In the genomic region with DNA sequence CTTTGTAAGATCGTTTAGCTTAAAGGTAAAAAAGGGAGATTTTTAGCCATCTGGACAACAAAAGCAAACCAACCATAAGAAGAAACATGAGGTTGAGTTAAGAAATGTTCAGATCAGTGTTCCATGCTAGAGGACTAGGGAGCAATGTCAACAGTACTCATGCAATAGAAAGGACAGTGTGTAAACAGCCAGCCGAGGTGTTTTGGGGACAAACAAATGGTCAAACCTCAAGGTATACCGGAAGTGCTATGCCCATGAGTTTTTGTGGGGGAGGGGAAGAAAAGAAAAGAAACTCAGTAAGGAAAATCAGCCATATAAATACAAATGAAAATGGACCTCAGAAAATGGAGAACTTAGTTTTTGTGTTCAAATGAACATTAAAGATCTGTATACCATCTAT, we compare ENCODE assay signal across 35 cellular contexts.
"Had no signal": no experiment of that assay in that cellular context is flagged by ENCODE, and none has a peak within 500 bp of the region (broad histone marks: within the 10 kb centered on the region; RNA-seq: fewer than 3 reads in every experiment).

No MANE protein-coding gene starts in this region.

- H2AFZ ChIP-seq: PC-9 had no signal

- H3K4me2 ChIP-seq: PC-9 had no signal

- DNase-seq: activated B cell treated with CpG ODN at 0.5 μM for 24 hours; activated CD4-positive, alpha-beta memory T cell treated with anti-CD3 and anti-CD28 coated beads, Interleukin-2, amount 10 ng/mL, durations not matched to agents 7 days and 5 days; activated CD4-positive, alpha-beta T cell treated with anti-CD3 and anti-CD28 coated beads for 4 hours; activated CD4-positive, CD25-positive, alpha-beta regulatory T cell treated with anti-CD3 and anti-CD28 coated beads, Interleukin-2, amount 50 U/mL, for 72 hours; activated CD8-positive, alpha-beta memory T cell treated with anti-CD3 and anti-CD28 coated beads for 24 hours; activated CD8-positive, alpha-beta memory T cell treated with anti-CD3 and anti-CD28 coated beads, Interleukin-2, amount 10 ng/mL, durations not matched to agents 7 days and 5 days; activated CD8-positive, alpha-beta memory T cell treated with anti-CD3 and anti-CD28 coated beads, Interleukin-2, amount 50 U/mL, for 48 hours; activated effector memory CD4-positive, alpha-beta T cell treated with anti-CD3 and anti-CD28 coated beads, Interleukin-2, amount 50 U/mL, for 16 hours; activated naive CD4-positive, alpha-beta T cell; activated naive CD4-positive, alpha-beta T cell treated with anti-CD3 and anti-CD28 coated beads, Interleukin-2, amount 50 U/mL, for 16 hours; activated naive CD8-positive, alpha-beta T cell treated with anti-CD3 and anti-CD28 coated beads for 36 hours; activated T-cell treated with anti-CD3 and anti-CD28 coated beads, Interleukin-2, amount 50 U/mL, for 1 hour; activated T-cell treated with anti-CD3 and anti-CD28 coated beads, Interleukin-2, amount 50 U/mL, for 72 hours; amniotic stem cell; aorta; brain microvascular endothelial cell; NCI-H1092 treated with DMSO at 0.1 percent for 48 hours; NCI-H1417; NCI-H146; NCI-H187; NCI-H2029 treated with DMSO at 0.1 percent for 48 hours; NCI-H2107; NCI-H2171; NCI-H510A; NCI-H526; NCI-H82; PC-9; Right ventricle myocardium superior; SW 1271; T-helper 1 cell; T-helper 2 cell; T-helper 9 cell had no signal

- H3K4me3 ChIP-seq: PC-9 had no signal

- H3K36me3 ChIP-seq: brain microvascular endothelial cell had no signal

- H3K27ac ChIP-seq: brain microvascular endothelial cell, PC-9, VCaP had no signal

- H3K27me3 ChIP-seq: brain microvascular endothelial cell had no signal

- ATAC-seq: activated CD8-positive, alpha-beta memory T cell treated with anti-CD3 and anti-CD28 coated beads, Interleukin-2, amount 10 ng/mL, durations not matched to agents 7 days and 5 days; activated T-cell treated with anti-CD3 and anti-CD28 coated beads, Interleukin-2, amount 50 U/mL, for 72 hours; activated T-helper 17 cell treated with anti-CD3 and anti-CD28 coated beads, Interleukin-2, amount 50 U/mL, for 72 hours had no signal

- FAIRE-seq: RCC 7860 had no signal
